ENCODE assay signal across 1 cellular context in genomic region chr10:84375011-84375410, GRCh38.
TF ChIP-seq lines count a peak whose summit lies in the region.

No MANE protein-coding gene starts in this region.

TF ChIP-seq in GM23338, 12 proteins besides CTCF, POLR2A, EP300 and RAD21 (continued from another document):
- TF ChIP-seq ZNF462 (CRISPR knock-in tag; IDR thresholded peaks at IDR 0.05): no peak
